8 cellular contexts compared by ENCODE assay signal in the genomic region with DNA sequence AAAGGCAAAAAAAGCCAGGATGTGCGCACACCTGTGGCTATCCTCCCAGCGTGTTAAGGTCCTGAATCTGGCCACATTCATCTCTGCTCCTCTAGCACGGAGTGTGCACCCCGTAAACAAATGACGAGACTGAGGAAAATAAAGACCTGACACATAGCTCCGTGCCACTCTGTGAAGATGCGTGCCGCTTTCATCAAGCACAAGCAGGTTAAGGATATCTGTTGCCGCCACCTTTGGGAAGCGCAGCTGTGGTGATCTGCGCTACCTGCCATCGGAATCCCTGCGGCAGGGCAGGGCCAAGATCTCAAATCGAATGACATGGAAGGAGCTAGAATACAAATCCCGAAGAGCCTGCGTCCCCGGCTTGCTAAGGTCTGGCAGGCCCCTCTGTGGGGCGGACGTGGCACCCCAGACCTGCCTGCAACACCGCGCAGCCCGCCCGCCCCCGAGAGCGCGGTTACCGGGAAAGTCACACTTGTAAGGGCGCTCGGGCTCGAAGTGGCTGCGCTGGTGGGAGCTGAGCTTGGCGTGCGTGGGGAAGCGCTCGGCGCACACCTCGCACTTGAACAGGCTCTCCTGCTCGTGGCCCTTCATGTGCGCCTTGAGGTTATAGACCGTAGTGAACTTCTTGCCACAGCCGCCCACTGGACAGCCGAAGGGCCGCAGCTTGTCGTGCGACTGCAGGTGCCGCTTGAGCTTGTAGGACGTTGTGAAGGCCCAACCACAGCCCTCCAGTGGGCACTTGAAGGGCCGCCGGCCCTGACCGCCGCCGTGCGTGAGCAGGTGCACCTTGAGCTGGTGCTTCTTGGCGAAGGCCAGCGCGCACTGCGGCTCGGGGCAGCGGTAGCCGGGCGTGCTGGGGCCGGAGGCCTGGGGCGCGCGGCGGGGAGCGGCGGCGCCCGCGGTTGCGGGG.
DNase-seq lines count a peak whose midpoint lies in the region; ATAC-seq and TF ChIP-seq lines count a peak whose summit lies in the region.

No MANE protein-coding gene starts in this region.

- no peak for TF ChIP-seq RAD21 in Ishikawa (IDR thresholded peaks at IDR 0.05; ENCODE audit: low read depth)

- H3K36me3 ChIP-seq in endocrine pancreas (ENCODE audit: control insufficient read depth, insufficient read depth, low read length), result peaks cover 7% of the 10 kb centered on the region
- peaks cover 8% of the 10 kb centered on the region for H3K36me3 ChIP-seq in mucosa of stomach (ENCODE audit: control insufficient read depth, insufficient read depth, low read length)

- H3K27me3 ChIP-seq in endocrine pancreas (ENCODE audit: control insufficient read depth, insufficient read depth, low read length) (no peaks in the 10 kb centered on the region), mucosa of stomach (ENCODE audit: control insufficient read depth, insufficient read depth, low read length) (no peaks in the 10 kb centered on the region)

- TF ChIP-seq EP300 in Ishikawa (IDR thresholded peaks at IDR 0.05; ENCODE audit: borderline replicate concordance), result no peak

- H3K9me3 ChIP-seq in endocrine pancreas (ENCODE audit: control insufficient read depth, low read length) (no peaks in the 10 kb centered on the region), mucosa of stomach (ENCODE audit: control insufficient read depth, low read length) (no peaks in the 10 kb centered on the region)

- peak; percentile 12 for ATAC-seq in GM21737 (IDR thresholded peaks at IDR 0.05; ENCODE audit: unreplicated experiment)

- H3K9ac ChIP-seq in endocrine pancreas (ENCODE audit: control insufficient read depth, insufficient read depth, low read length) (peak overlapping the region; percentile 73), mucosa of stomach (ENCODE audit: low read length) (peak overlapping the region; percentile 55)

- H3K4me3 ChIP-seq in endocrine pancreas (ENCODE audit: control insufficient read depth, insufficient read depth, low read length) (peak overlapping the region; percentile 76), mucosa of stomach (ENCODE audit: low read length) (peak overlapping the region; percentile 12)

- H3K4me1 ChIP-seq in endocrine pancreas (ENCODE audit: control insufficient read depth, insufficient read depth, low read length) (peaks cover 18% of the 10 kb centered on the region), mucosa of stomach (ENCODE audit: control insufficient read depth, insufficient read depth, low read length) (peaks cover 22% of the 10 kb centered on the region)

- DNase-seq in NCI-H2029 (lab: John Stamatoyannopoulos, UW) (peak; percentile 59), NCI-H2029 treated with DMSO at 0.1 percent for 48 hours (lab: John Stamatoyannopoulos, UW) (no peak), superior temporal gyrus (ENCODE audit: extremely low spot score) (peak; percentile 13)
- DNase-seq in activated CD4-positive, alpha-beta T cell treated with anti-CD3 and anti-CD28 coated beads for 48 hours, result peak; percentile 47

TF ChIP-seq in Ishikawa, 13 proteins besides CTCF, POLR2A, EP300 and RAD21:
- TF ChIP-seq CEBPB (IDR thresholded peaks at IDR 0.05), result no peak
- TF ChIP-seq, protein P1, sequence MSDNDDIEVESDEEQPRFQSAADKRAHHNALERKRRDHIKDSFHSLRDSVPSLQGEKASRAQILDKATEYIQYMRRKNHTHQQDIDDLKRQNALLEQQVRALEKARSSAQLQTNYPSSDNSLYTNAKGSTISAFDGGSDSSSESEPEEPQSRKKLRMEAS (IDR thresholded peaks at IDR 0.05), result peak; percentile 23; the same call in 1 of the 2 replicates
